In genomic region chr17:66349549-66350245, GRCh38 we compare ENCODE assay signal across 12 cellular contexts. TPM values are rescaled to one million over a fixed set of nuclear protein-coding genes. Genes with fewer than 3 reads are reported as not detected.
DNase-seq lines count a peak whose midpoint lies in the region; ATAC-seq and TF ChIP-seq lines count a peak whose summit lies in the region.
"Had no signal": no experiment of that assay in that cellular context is flagged by ENCODE, and none has a peak within 500 bp of the region (broad histone marks: within the 10 kb centered on the region; RNA-seq: fewer than 3 reads in every experiment).

No MANE protein-coding gene starts in this region.

- H3K27ac Mint-ChIP-seq in activated naive CD8-positive, alpha-beta T cell treated with anti-CD3 and anti-CD28 coated beads, Interleukin-2, amount 50 U/mL, for 24 hours, result peak overlapping the region; percentile 88
- peak overlapping the region; percentile 53 for H3K27ac Mint-ChIP-seq in osteocyte (ENCODE audit: unreplicated experiment)
- H3K27ac Mint-ChIP-seq: T-cell had no signal

- no peak for ATAC-seq in activated naive CD8-positive, alpha-beta T cell treated with anti-CD3 and anti-CD28 coated beads, Interleukin-2, amount 50 U/mL, for 24 hours
- ATAC-seq in GM18870 (IDR thresholded peaks at IDR 0.05; ENCODE audit: unreplicated experiment), result no peak
- ATAC-seq: T-cell had no signal

- peaks cover 33% of the 10 kb centered on the region for H3K4me1 ChIP-seq in GM23248 (ENCODE audit: insufficient read depth)

- H3K4me3 Mint-ChIP-seq in activated naive CD8-positive, alpha-beta T cell treated with anti-CD3 and anti-CD28 coated beads, Interleukin-2, amount 50 U/mL, for 24 hours, result no peak overlapping the region
- H3K4me3 Mint-ChIP-seq in osteocyte (ENCODE audit: unreplicated experiment), result no peak overlapping the region
- H3K4me3 Mint-ChIP-seq: T-cell had no signal

- in situ Hi-C loops in GM23248 (cut with MboI), result no loop called here

- peaks cover 12% of the 10 kb centered on the region; the same call in 1 of the 2 replicates for H4K20me1 ChIP-seq in GM23248 (ENCODE audit: insufficient read depth)

- H3K36me3 Mint-ChIP-seq in activated naive CD8-positive, alpha-beta T cell treated with anti-CD3 and anti-CD28 coated beads, Interleukin-2, amount 50 U/mL, for 24 hours (ENCODE audit: low read depth), result peaks cover 33% of the 10 kb centered on the region
- H3K36me3 Mint-ChIP-seq in osteocyte (ENCODE audit: unreplicated experiment), result no peaks in the 10 kb centered on the region
- H3K36me3 Mint-ChIP-seq: T-cell had no signal

- no peaks in the 10 kb centered on the region for H3K9me3 Mint-ChIP-seq in activated naive CD8-positive, alpha-beta T cell treated with anti-CD3 and anti-CD28 coated beads, Interleukin-2, amount 50 U/mL, for 24 hours
- no peaks in the 10 kb centered on the region for H3K9me3 Mint-ChIP-seq in osteocyte (ENCODE audit: unreplicated experiment)
- H3K9me3 Mint-ChIP-seq: T-cell had no signal

- no peaks in the 10 kb centered on the region for H3K27me3 Mint-ChIP-seq in activated naive CD8-positive, alpha-beta T cell treated with anti-CD3 and anti-CD28 coated beads, Interleukin-2, amount 50 U/mL, for 24 hours
- no peaks in the 10 kb centered on the region for H3K27me3 Mint-ChIP-seq in osteocyte (ENCODE audit: unreplicated experiment)
- H3K27me3 Mint-ChIP-seq: T-cell had no signal

- no peak for TF ChIP-seq CTCF in AG04450 (IDR thresholded peaks at IDR 0.05; ENCODE audit: low read depth, low read length)
- no peak for TF ChIP-seq CTCF in osteocyte (IDR thresholded peaks at IDR 0.05)

- H3F3A ChIP-seq in GM23248 (ENCODE audit: insufficient read depth), result peaks cover 33% of the 10 kb centered on the region

- no peak overlapping the region for H3K4me2 ChIP-seq in GM23248 (ENCODE audit: unreplicated experiment)

- H3K9me3 ChIP-seq in AG04450 (ENCODE audit: control insufficient read depth, insufficient read depth, low read length) (no peaks in the 10 kb centered on the region), GM23248 (ENCODE audit: low read depth) (no peaks in the 10 kb centered on the region)

- CTCF ChIA-PET in AG04450 (lab: Charles Lee), result no interaction called here

- H2AFZ ChIP-seq in GM23248, result no peak overlapping the region

- H3K4me3 ChIP-seq in AG04450 (ENCODE audit: low read depth, low read length) (no peak overlapping the region), GM23248 (no peak overlapping the region)

- WGBS in GM23248 (ENCODE audit: low coverage in 1 of 2, low lambda C conversion rate in 2 of 2, missing lambda C conversion rate in 2 of 2), 2 experiments, result 81 to 82% methylated on average over 12 of the region's 12 CpGs

- H3K27ac ChIP-seq in AG04450 (ENCODE audit: low read depth, low read length), result peak overlapping the region; percentile 25
- no peak overlapping the region for H3K27ac ChIP-seq in GM23248

- peaks cover 100% of the 10 kb centered on the region for H3K79me2 ChIP-seq in GM23248 (ENCODE audit: insufficient read depth)

- no peak overlapping the region for H3K9ac ChIP-seq in GM23248

- H3K4me1 Mint-ChIP-seq in activated naive CD8-positive, alpha-beta T cell treated with anti-CD3 and anti-CD28 coated beads, Interleukin-2, amount 50 U/mL, for 24 hours, result peaks cover 78% of the 10 kb centered on the region
- peaks cover 73% of the 10 kb centered on the region for H3K4me1 Mint-ChIP-seq in osteocyte (ENCODE audit: unreplicated experiment)

- no peak for DNase-seq in AG04450 (ENCODE audit: low read depth, low spot score)
- peak; percentile 12 for DNase-seq in GM23248
- no peak for DNase-seq in activated naive CD8-positive, alpha-beta T cell treated with anti-CD3 and anti-CD28 coated beads, Interleukin-2, amount 50 U/mL, for 24 hours
- no peak for DNase-seq in osteocyte (ENCODE audit: extremely low spot score, unreplicated experiment)
- DNase-seq in SIG-M5 treated with dmso at 0.1 percent for 504 hours (lab: John Stamatoyannopoulos, UW; ENCODE audit: unreplicated experiment), result no peak
- DNase-seq in SKM-1 treated with dmso at 0.1 percent for 144 hours (lab: John Stamatoyannopoulos, UW; ENCODE audit: unreplicated experiment), result no peak
- DNase-seq: activated CD4-positive, alpha-beta T cell treated with anti-CD3 and anti-CD28 coated beads for 4 hours; activated effector memory CD4-positive, alpha-beta T cell treated with anti-CD3 and anti-CD28 coated beads, Interleukin-2, amount 50 U/mL, for 16 hours; caudate nucleus; islet precursor cell; T-cell had no signal

- no peaks in the 10 kb centered on the region for H3K9me2 ChIP-seq in GM23248 (ENCODE audit: insufficient read depth)

- POLR2A ChIA-PET in AG04450 (lab: Yijun Ruan, JAX), result interaction anchor here (1.1 kb wide), 1 partner anchor 25 kb away, joined by 4 read pairs; no protein-coding TSS in a partner anchor

- H3K27me3 ChIP-seq in AG04450 (ENCODE audit: control insufficient read depth, insufficient read depth, low read length), result no peaks in the 10 kb centered on the region
- no peaks in the 10 kb centered on the region for H3K27me3 ChIP-seq in GM23248 (replicated peaks; ENCODE audit: insufficient read depth)

- no peaks in the 10 kb centered on the region for H3K36me3 ChIP-seq in GM23248 (ENCODE audit: low read depth)

RNA-seq across cellular contexts. Expression of gene PRKCA, which starts 47.3 kb away (rescaled TPM):
- polyA plus RNA-seq in AG04450 (2011; rRNA removed), result 61.6 and 66.8 TPM in 2 replicates
- 104 and 115 TPM in 2 replicates for polyA minus RNA-seq in AG04450 (2011; rRNA and poly(A)+ RNA removed)
- 25.5 and 28.5 TPM in 2 replicates for total RNA-seq in GM23248 (2014; rRNA removed; shearing (Covaris generic))
- 17.1 and 17.3 TPM in 2 replicates for polyA plus RNA-seq in GM23248 (2016; fragmentation: Nextera tagmentation; extraction: Ambion mirVana)
- 80.1 and 82.9 TPM in 2 replicates for total RNA-seq in osteocyte
